Comparison of ENCODE assay signal across 15 cellular contexts in genomic region chr6:139732451-139732850, GRCh38.
DNase-seq lines count a peak whose midpoint lies in the region; ATAC-seq, FAIRE-seq and TF ChIP-seq lines count a peak whose summit lies in the region.
"Had no signal": no experiment of that assay in that cellular context is flagged by ENCODE, and none has a peak within 500 bp of the region (broad histone marks: within the 10 kb centered on the region; RNA-seq: fewer than 3 reads in every experiment).

No MANE protein-coding gene starts in this region.

- no peaks in the 10 kb centered on the region for H3K36me3 Mint-ChIP-seq in endothelial cell (ENCODE audit: low read depth, unreplicated experiment)
- H3K36me3 Mint-ChIP-seq: brain, naive B cell had no signal

- no peaks in the 10 kb centered on the region for H3K4me1 Mint-ChIP-seq in endothelial cell (ENCODE audit: unreplicated experiment)
- H3K4me1 Mint-ChIP-seq: brain, naive B cell had no signal

- H2AFZ ChIP-seq in IMR-90 (replicated peaks; ENCODE audit: low read length, poor library complexity) (no peak overlapping the region), GM12878 (ENCODE audit: control insufficient read depth, low read depth, low read length) (no peak overlapping the region), keratinocyte (ENCODE audit: control insufficient read depth, low read length) (no peak overlapping the region)

- SMC1A ChIA-PET in GM12878 (lab: Charles Lee; ENCODE audit: uncharacterized antibody, unreplicated experiment): interaction anchor here (0.9 to 1.8 kb wide), 6 partner anchors 9 to 142 kb away, joined by 3 to 6 read pairs (median 3); no protein-coding TSS in a partner anchor

- H3K4me2 ChIP-seq in IMR-90 (ENCODE audit: low read depth, low read length) (no peak overlapping the region), GM12878 (ENCODE audit: control insufficient read depth, insufficient read depth) (no peak overlapping the region), keratinocyte (ENCODE audit: control insufficient read depth, extremely low read depth, insufficient read depth, low read depth, low read length) (peak overlapping the region; percentile 40)

- H4K5ac ChIP-seq in IMR-90 (ENCODE audit: low read depth, low read length): no peak overlapping the region

- no peak overlapping the region for H2AK5ac ChIP-seq in IMR-90 (ENCODE audit: low read depth, low read length)

- no peaks in the 10 kb centered on the region for H3K9me3 Mint-ChIP-seq in endothelial cell (ENCODE audit: unreplicated experiment)
- H3K9me3 Mint-ChIP-seq: naive B cell had no signal

- H3K27ac ChIP-seq in IMR-90 (ENCODE audit: insufficient read depth, low read length): no peak overlapping the region
- H3K27ac ChIP-seq in GM12878 (ENCODE audit: control insufficient read depth, insufficient read depth): no peak overlapping the region
- no peak overlapping the region for H3K27ac ChIP-seq in keratinocyte (ENCODE audit: control insufficient read depth, insufficient read depth, low read length)
- H3K27ac ChIP-seq: heart left ventricle had no signal

- H3K9ac ChIP-seq in IMR-90 (ENCODE audit: low read depth, low read length) (no peak overlapping the region), GM12878 (ENCODE audit: control insufficient read depth, insufficient read depth, low read length) (no peak overlapping the region), keratinocyte (ENCODE audit: control insufficient read depth, extremely low read depth, insufficient read depth, low read length) (no peak overlapping the region)

- H2BK20ac ChIP-seq in IMR-90 (ENCODE audit: low read depth, low read length): peak overlapping the region; percentile 12; the same call in 1 of the 2 replicates

- no peak for TF ChIP-seq RAD21 in IMR-90 (IDR thresholded peaks at IDR 0.05; ENCODE audit: low read length)
- TF ChIP-seq RAD21 in GM12878 (IDR thresholded peaks at IDR 0.05; ENCODE audit: insufficient read depth, low read depth, low read length): no peak

- no peaks in the 10 kb centered on the region for H3K79me2 ChIP-seq in GM12878 (ENCODE audit: control insufficient read depth, insufficient read depth, low read length)
- no peaks in the 10 kb centered on the region for H3K79me2 ChIP-seq in keratinocyte (ENCODE audit: control insufficient read depth, insufficient read depth, low read length)

- no peak overlapping the region for H3K56ac ChIP-seq in IMR-90 (ENCODE audit: extremely low read depth, insufficient read depth, low read length)

- H3K9me3 ChIP-seq in IMR-90 (ENCODE audit: control insufficient read depth, insufficient read depth, low read length) (no peaks in the 10 kb centered on the region), GM12878 (replicated peaks; ENCODE audit: control insufficient read depth, insufficient read depth, low read length) (no peaks in the 10 kb centered on the region), keratinocyte (ENCODE audit: control insufficient read depth, low read depth, low read length) (no peaks in the 10 kb centered on the region)
- H3K9me3 ChIP-seq: heart left ventricle had no signal

- H2BK5ac ChIP-seq in IMR-90 (ENCODE audit: low read depth, low read length, poor library complexity, severe bottlenecking): no peak overlapping the region

- H3K4ac ChIP-seq in IMR-90 (ENCODE audit: low read depth, low read length): no peak overlapping the region

- TF ChIP-seq CTCF in IMR-90 (conservative IDR thresholded peaks at IDR 0.05; ENCODE audit: low read depth, low read length) (no peak), GM12878 (IDR thresholded peaks at IDR 0.05 in 2 of 3, conservative IDR thresholded peaks at IDR 0.05 in 1 of 3; ENCODE audit: control insufficient read depth in 2 of 3, extremely low read depth in 1 of 3, insufficient read depth in 1 of 3, low read depth in 3 of 3, low read length in 3 of 3) (no peak), keratinocyte (optimal IDR thresholded peaks at IDR 0.05 in 1 of 3, IDR thresholded peaks at IDR 0.05 in 1 of 3, conservative IDR thresholded peaks at IDR 0.05 in 1 of 3; ENCODE audit: extremely low read depth in 1 of 3, insufficient read depth in 2 of 3, low read length in 3 of 3) (no peak), endothelial cell (IDR thresholded peaks at IDR 0.05; ENCODE audit: unreplicated experiment) (no peak)

- no peak overlapping the region for H3K27ac Mint-ChIP-seq in endothelial cell (ENCODE audit: unreplicated experiment)
- H3K27ac Mint-ChIP-seq: brain, naive B cell had no signal

- no peak overlapping the region for H4K91ac ChIP-seq in IMR-90 (ENCODE audit: insufficient read depth, low read depth, low read length)

- TF ChIP-seq POLR2A in IMR-90 (IDR thresholded peaks at IDR 0.05; ENCODE audit: low read depth, low read length) (no peak), GM12878 (IDR thresholded peaks at IDR 0.05; ENCODE audit: low read depth, low read length) (no peak)

- no peak overlapping the region for H2BK120ac ChIP-seq in IMR-90 (ENCODE audit: low read depth, low read length)

- H3K4me1 ChIP-seq in IMR-90 (ENCODE audit: control insufficient read depth, insufficient read depth, low read length): 0 out of 2 replicates have a peak, but pooled peaks cover 2% of the 10 kb centered on the region
- H3K4me1 ChIP-seq in GM12878 (ENCODE audit: control insufficient read depth, insufficient read depth, low read length): 0 out of 2 replicates have a peak, but pooled peaks cover 4% of the 10 kb centered on the region
- peaks cover 18% of the 10 kb centered on the region for H3K4me1 ChIP-seq in keratinocyte (ENCODE audit: control insufficient read depth, extremely low read depth, insufficient read depth, low read length)

- H3K79me1 ChIP-seq in IMR-90 (ENCODE audit: low read depth in 1 of 2, low read length in 2 of 2): no peaks in the 10 kb centered on the region

- H4K8ac ChIP-seq in IMR-90 (ENCODE audit: low read depth in 2 of 2, low read length in 2 of 2): no peak overlapping the region

- H3K14ac ChIP-seq in IMR-90 (replicated peaks; ENCODE audit: low read depth, low read length): no peak overlapping the region

- CTCF ChIA-PET in IMR-90 (lab: Yijun Ruan, JAX): interaction anchor here (0.7 kb wide), 1 partner anchor 148 kb away, joined by 3 read pairs; no protein-coding TSS in a partner anchor
- CTCF ChIA-PET in GM12878 (lab: Yijun Ruan, JAX): interaction anchor here (0.8 kb wide), 1 partner anchor 25 kb away, joined by 3 read pairs; no protein-coding TSS in a partner anchor

- in situ Hi-C loops in IMR-90 (cut with MboI; ENCODE audit: low sequenced_read_pairs): no loop called here
- in situ Hi-C loops in GM12878 (cut with MboI): no loop called here

- peak; percentile 41 for FAIRE-seq in GM12878 (lab: Jason Lieb, UNC)
- peak; percentile 95 for FAIRE-seq in keratinocyte (lab: Jason Lieb, UNC)

- no peak overlapping the region for H3K23ac ChIP-seq in IMR-90 (ENCODE audit: low read depth, low read length)

- no peak overlapping the region for H3K18ac ChIP-seq in IMR-90 (ENCODE audit: low read depth, low read length)

- DNase-seq in A172 (ENCODE audit: low spot score) (peak; percentile 33), IMR-90 (peak; percentile 78), GM12878 (ENCODE audit: low read depth, low spot score) (no peak), keratinocyte (ENCODE audit: low read depth, low spot score) (no peak), NCI-H1417 treated with DMSO at 0.1 percent for 48 hours (lab: John Stamatoyannopoulos, UW) (no peak), endothelial cell (ENCODE audit: low spot score) (no peak), T1000 (lab: John Stamatoyannopoulos, UW) (no peak)
- DNase-seq: activated CD8-positive, alpha-beta memory T cell treated with anti-CD3 and anti-CD28 coated beads, Interleukin-2, amount 50 U/mL, for 4 hours; heart left ventricle; naive B cell; NCI-H774; stimulated activated CD4-positive, alpha-beta T cell treated with anti-CD3 and anti-CD28 coated beads, Interleukin-4, amount 100 ng/mL, for 24 hours; T-helper 1 cell had no signal

- dilution Hi-C loops in IMR-90 (cut with HindIII; ENCODE audit: low sequenced_read_pairs, unreplicated experiment) (no loop called here), keratinocyte (cut with MboI; ENCODE audit: extremely low pct_ligation_motif_present, low sequenced_read_pairs) (no loop called here)

- TF ChIP-seq EP300 in GM12878 (IDR thresholded peaks at IDR 0.05; ENCODE audit: borderline replicate concordance in 1 of 2, control insufficient read depth in 1 of 2, low read depth in 2 of 2, low read length in 2 of 2): no peak

- no peaks in the 10 kb centered on the region for H4K20me1 ChIP-seq in IMR-90 (ENCODE audit: insufficient read depth, low read length)
- no peaks in the 10 kb centered on the region for H4K20me1 ChIP-seq in GM12878 (ENCODE audit: control insufficient read depth, insufficient read depth)
- H4K20me1 ChIP-seq in keratinocyte (ENCODE audit: control insufficient read depth, extremely low read depth, insufficient read depth, low read length): no peaks in the 10 kb centered on the region

- no peaks in the 10 kb centered on the region for H3K27me3 Mint-ChIP-seq in endothelial cell (ENCODE audit: unreplicated experiment)
- H3K27me3 Mint-ChIP-seq: brain had no signal

- H3K9me1 ChIP-seq in IMR-90 (ENCODE audit: insufficient read depth, low read length) (peaks cover 3% of the 10 kb centered on the region; the same call in 1 of the 2 replicates), keratinocyte (ENCODE audit: control insufficient read depth, extremely low read depth, insufficient read depth, low read length) (no peaks in the 10 kb centered on the region)

- H3K27me3 ChIP-seq in IMR-90 (ENCODE audit: control insufficient read depth, insufficient read depth, low read length) (no peaks in the 10 kb centered on the region), GM12878 (replicated peaks in 1 of 2; ENCODE audit: control insufficient read depth in 2 of 2, insufficient read depth in 2 of 2, low read length in 1 of 2) (no peaks in the 10 kb centered on the region), keratinocyte (ENCODE audit: control insufficient read depth, extremely low read depth, insufficient read depth, low read length) (no peaks in the 10 kb centered on the region)
- H3K27me3 ChIP-seq: heart left ventricle had no signal

- H3K36me3 ChIP-seq in IMR-90 (ENCODE audit: control insufficient read depth, insufficient read depth, low read length) (no peaks in the 10 kb centered on the region), GM12878 (ENCODE audit: control insufficient read depth in 2 of 2, insufficient read depth in 2 of 2, low read length in 1 of 2) (no peaks in the 10 kb centered on the region), keratinocyte (ENCODE audit: control insufficient read depth in 2 of 2, extremely low read depth in 1 of 2, insufficient read depth in 2 of 2, low read length in 2 of 2) (no peaks in the 10 kb centered on the region)
- H3K36me3 ChIP-seq: heart left ventricle had no signal

- no peak overlapping the region for H3K4me3 Mint-ChIP-seq in endothelial cell (ENCODE audit: unreplicated experiment)
- H3K4me3 Mint-ChIP-seq: brain, naive B cell had no signal

- POLR2A ChIA-PET in IMR-90 (lab: Charles Lee; ENCODE audit: unreplicated experiment): no interaction called here
- POLR2A ChIA-PET in GM12878 (lab: Charles Lee): no interaction called here

- intact Hi-C loops in IMR-90 (cut with micrococcal nuclease): no loop called here
- intact Hi-C loops in GM12878 (cut with micrococcal nuclease; ENCODE audit: unreplicated experiment): no loop called here

- ATAC-seq in IMR-90 (ENCODE audit: low read depth) (peak; percentile 65), GM12878 (no peak), GM18861 (IDR thresholded peaks at IDR 0.05; ENCODE audit: unreplicated experiment) (no peak)

- H3K4me3 ChIP-seq in IMR-90 (ENCODE audit: insufficient read depth, low read depth, low read length) (no peak overlapping the region), GM12878 (no peak overlapping the region), keratinocyte (ENCODE audit: control insufficient read depth in 2 of 3, extremely low read depth in 1 of 3, insufficient read depth in 2 of 3, low read depth in 1 of 3, low read length in 3 of 3) (no peak overlapping the region)
- H3K4me3 ChIP-seq: heart left ventricle had no signal

- BruUV-seq in IMR-90 (replicated peaks; lab: Mats Ljungman, UMichigan) (no TSS peak), GM12878 (replicated peaks; lab: Mats Ljungman, UMichigan) (no TSS peak)

- 33% methylated on average over 1 of the region's 3 CpGs; no CpG with 5 or more reads in 1 of the 2 experiments for WGBS in IMR-90 (ENCODE audit: extremely low coverage in 2 of 2, insufficient read length in 1 of 2), 2 experiments
- 6% methylated on average over 3 of the region's 3 CpGs for WGBS in GM12878 (ENCODE audit: insufficient coverage, insufficient replicate concordance, low lambda C conversion rate, missing lambda C conversion rate)

- H2AK9ac ChIP-seq in IMR-90 (replicated peaks; ENCODE audit: low read depth, low read length, poor library complexity): no peak overlapping the region

- no peak overlapping the region for H2BK15ac ChIP-seq in IMR-90 (ENCODE audit: low read depth, low read length)

- RAD21 ChIA-PET in GM12878 (lab: Charles Lee; ENCODE audit: unreplicated experiment): no interaction called here

Comparison
In these comparisons a context has a peak if more than half of its experiments do, and no peak if none do; other contexts are left out.
1. DNase-seq: peak in A172 (single experiment) and IMR-90 (single experiment); none in GM12878 (single experiment), keratinocyte (single experiment), NCI-H1417 treated with DMSO at 0.1 percent for 48 hours (single experiment), endothelial cell (single experiment) and T1000 (single experiment).